ENCODE assay signal across 1 cellular context in the genomic region with DNA sequence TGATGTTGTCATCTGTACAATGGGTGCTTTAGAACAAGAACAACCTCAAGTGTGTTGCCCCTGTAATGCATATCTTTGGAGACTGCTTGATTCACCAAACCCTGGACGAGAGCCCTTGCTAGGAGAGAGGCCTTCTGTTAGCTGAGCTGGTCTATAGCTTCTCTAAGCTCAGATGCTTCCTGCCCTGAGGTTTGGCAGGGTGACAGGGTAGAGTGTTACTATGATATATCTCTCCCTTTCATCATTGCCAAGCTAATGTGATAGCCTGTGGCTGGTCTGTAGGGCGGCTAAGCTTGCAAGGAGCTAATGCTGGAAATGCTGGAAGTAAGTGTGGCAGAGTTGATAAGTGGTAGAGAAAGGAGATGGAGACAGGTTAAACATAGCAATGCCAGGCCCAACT.
A peak's percentile ranks its signal among the peaks of the same experiment; 100 is the strongest.
TF ChIP-seq lines count a peak whose summit lies in the region.

No MANE protein-coding gene starts in this region.

TF ChIP-seq in HepG2, 621 proteins besides CTCF, POLR2A, EP300 and RAD21:
- TF ChIP-seq ZNF549 (CRISPR knock-in tag; IDR thresholded peaks at IDR 0.05), result no peak
- peak; percentile 32; the same call in 1 of the 2 replicates for TF ChIP-seq ZNF629 (CRISPR knock-in tag; conservative IDR thresholded peaks at IDR 0.05)
